14 cellular contexts compared by ENCODE assay signal in genomic region chr1:186838380-186839076, GRCh38. TPM values are rescaled to one million over a fixed set of nuclear protein-coding genes. Genes with fewer than 3 reads are reported as not detected.
DNase-seq lines count a peak whose midpoint lies in the region; ATAC-seq and TF ChIP-seq lines count a peak whose summit lies in the region.
"Had no signal": no experiment of that assay in that cellular context is flagged by ENCODE, and none has a peak within 500 bp of the region (broad histone marks: within the 10 kb centered on the region; RNA-seq: fewer than 3 reads in every experiment).

No MANE protein-coding gene starts in this region.

- no peak overlapping the region for H3K9ac ChIP-seq in KMS-11

- H3K36me3 ChIP-seq in KMS-11 (ENCODE audit: insufficient read depth) (no peaks in the 10 kb centered on the region), neutrophil (no peaks in the 10 kb centered on the region)

- no peak for DNase-seq in T-helper 17 cell
- DNase-seq in immature natural killer cell = no peak
- DNase-seq in activated CD4-positive, alpha-beta memory T cell treated with anti-CD3 and anti-CD28 coated beads for 36 hours = no peak
- no peak for DNase-seq in OCI-M2 (lab: John Stamatoyannopoulos, UW; ENCODE audit: unreplicated experiment)
- DNase-seq in NCI-H2171 (lab: John Stamatoyannopoulos, UW) = no peak
- DNase-seq: activated CD4-positive, alpha-beta T cell treated with anti-CD3 and anti-CD28 coated beads for 48 hours; CD8-positive, alpha-beta memory T cell; hypothalamus; Karpas-422; NCI-H524 treated with DMSO at 0.1 percent for 48 hours had no signal

- H3K27ac Mint-ChIP-seq in T-helper 17 cell = no peak overlapping the region
- H3K27ac Mint-ChIP-seq in immature natural killer cell = no peak overlapping the region
- H3K27ac Mint-ChIP-seq in activated CD4-positive, alpha-beta memory T cell treated with anti-CD3 and anti-CD28 coated beads for 36 hours = no peak overlapping the region
- H3K27ac Mint-ChIP-seq: activated T-helper 17 cell treated with anti-CD3 and anti-CD28 coated beads, Interleukin-2, amount 50 U/mL, for 72 hours; CD8-positive, alpha-beta memory T cell had no signal

- no peak overlapping the region; the same call in 1 of the 2 replicates for H3K27ac ChIP-seq in KMS-11
- H3K27ac ChIP-seq in neutrophil = peak overlapping the region; percentile 74

- H3K27me3 Mint-ChIP-seq in T-helper 17 cell (peaks cover 6% of the 10 kb centered on the region), immature natural killer cell (ENCODE audit: low read depth in 3 of 3) (no peaks in the 10 kb centered on the region)
- peaks cover 3% of the 10 kb centered on the region for H3K27me3 Mint-ChIP-seq in activated CD4-positive, alpha-beta memory T cell treated with anti-CD3 and anti-CD28 coated beads for 36 hours

- peak overlapping the region; percentile 61 for H3K4me2 ChIP-seq in KMS-11

- H3K4me1 Mint-ChIP-seq in T-helper 17 cell (no peaks in the 10 kb centered on the region), immature natural killer cell (no peaks in the 10 kb centered on the region)
- no peaks in the 10 kb centered on the region for H3K4me1 Mint-ChIP-seq in activated CD4-positive, alpha-beta memory T cell treated with anti-CD3 and anti-CD28 coated beads for 36 hours (ENCODE audit: low read depth)
- H3K4me1 Mint-ChIP-seq: CD8-positive, alpha-beta memory T cell had no signal

- ATAC-seq in GM18867 (IDR thresholded peaks at IDR 0.05; ENCODE audit: unreplicated experiment) (peak; percentile 3), T-helper 17 cell (no peak)
- ATAC-seq: activated T-helper 17 cell treated with anti-CD3 and anti-CD28 coated beads, Interleukin-2, amount 50 U/mL, for 72 hours had no signal

- TF ChIP-seq CTCF in KMS-11 (conservative IDR thresholded peaks at IDR 0.05; ENCODE audit: low read depth, low read length) = no peak
- no peak for TF ChIP-seq CTCF in neutrophil (IDR thresholded peaks at IDR 0.05)

- no peaks in the 10 kb centered on the region for H4K20me1 ChIP-seq in KMS-11 (ENCODE audit: insufficient read depth)

- CTCF ChIA-PET in activated CD4-positive, alpha-beta memory T cell treated with anti-CD3 and anti-CD28 coated beads for 36 hours (lab: Charles Lee) = no interaction called here

- H3K9me3 Mint-ChIP-seq in immature natural killer cell = peaks cover 0 to 22% (median 4%) of the 10 kb centered on the region in 6 donors
- H3K9me3 Mint-ChIP-seq in activated CD4-positive, alpha-beta memory T cell treated with anti-CD3 and anti-CD28 coated beads for 36 hours = no peaks in the 10 kb centered on the region

- H3K4me3 ChIP-seq in KMS-11 (IDR thresholded peaks at IDR 0.05; ENCODE audit: insufficient read depth, low read depth, low read length) (peak overlapping the region; percentile 62), neutrophil (ENCODE audit: low read depth in 1 of 2, low read length in 1 of 2) (peak overlapping the region in 1 of 2 experiments; percentile 16)

- POLR2A ChIA-PET in activated CD4-positive, alpha-beta memory T cell treated with anti-CD3 and anti-CD28 coated beads for 36 hours (lab: Charles Lee) = no interaction called here

- no peak overlapping the region for H2AFZ ChIP-seq in KMS-11 (ENCODE audit: low read depth)

- intact Hi-C loops in activated CD4-positive, alpha-beta memory T cell treated with anti-CD3 and anti-CD28 coated beads for 36 hours (cut with micrococcal nuclease) = no loop called here

- H3K4me3 Mint-ChIP-seq in T-helper 17 cell (peak overlapping the region; percentile 7), immature natural killer cell (no peak overlapping the region)
- no peak overlapping the region for H3K4me3 Mint-ChIP-seq in activated CD4-positive, alpha-beta memory T cell treated with anti-CD3 and anti-CD28 coated beads for 36 hours
- H3K4me3 Mint-ChIP-seq: activated T-helper 17 cell treated with anti-CD3 and anti-CD28 coated beads, Interleukin-2, amount 50 U/mL, for 72 hours; CD8-positive, alpha-beta memory T cell had no signal

- H3K79me2 ChIP-seq in KMS-11 (ENCODE audit: insufficient read depth, low read depth) = no peaks in the 10 kb centered on the region

- H3K27me3 ChIP-seq in KMS-11 (ENCODE audit: insufficient read depth, low read depth) = no peaks in the 10 kb centered on the region
- H3K27me3 ChIP-seq in neutrophil = no peaks in the 10 kb centered on the region

- peaks cover 41% of the 10 kb centered on the region for H3K4me1 ChIP-seq in KMS-11 (ENCODE audit: low read depth, poor library complexity, severe bottlenecking)
- peaks cover 30 to 33% of the 10 kb centered on the region in 2 experiments for H3K4me1 ChIP-seq in neutrophil (ENCODE audit: control insufficient read depth in 1 of 2, insufficient read depth in 1 of 2, low read depth in 1 of 2, low read length in 1 of 2)

- H3K9me3 ChIP-seq in T-helper 17 cell (ENCODE audit: control insufficient read depth, low read length, poor library complexity, severe bottlenecking) (no peaks in the 10 kb centered on the region), neutrophil (no peaks in the 10 kb centered on the region)

- H3K36me3 Mint-ChIP-seq in T-helper 17 cell (ENCODE audit: low read depth) = no peaks in the 10 kb centered on the region
- H3K36me3 Mint-ChIP-seq in immature natural killer cell = no peaks in the 10 kb centered on the region
- H3K36me3 Mint-ChIP-seq in activated CD4-positive, alpha-beta memory T cell treated with anti-CD3 and anti-CD28 coated beads for 36 hours = no peaks in the 10 kb centered on the region
- H3K36me3 Mint-ChIP-seq: CD8-positive, alpha-beta memory T cell had no signal

RNA-seq across cellular contexts. Expression of gene PLA2G4A, which starts 9.8 kb away (rescaled TPM):
- under 1 TPM; 0.35 to 0.96 TPM for total RNA-seq in T-helper 17 cell
- not detected for polyA plus RNA-seq in immature natural killer cell
- 1 to 10 TPM in 1 of 2 experiments, under 1 TPM in 1; 0.97 to 1.1 TPM for total RNA-seq in activated CD4-positive, alpha-beta memory T cell treated with anti-CD3 and anti-CD28 coated beads for 36 hours
- polyA plus RNA-seq: CD8-positive, alpha-beta memory T cell had no signal
